1 cellular context compared by ENCODE assay signal in genomic region chr2:226862623-226863022, GRCh38.
TF ChIP-seq lines count a peak whose summit lies in the region.

No MANE protein-coding gene starts in this region.

TF ChIP-seq in GM12878, 131 proteins besides CTCF, POLR2A, EP300 and RAD21 (continued from another document):
- no peak for TF ChIP-seq PRDM15 (CRISPR knock-in tag; IDR thresholded peaks at IDR 0.05)
- TF ChIP-seq YBX1 (IDR thresholded peaks at IDR 0.05) = no peak
- TF ChIP-seq ATF2 (IDR thresholded peaks at IDR 0.05; ENCODE audit: low read length) = peak; percentile 62; the same call in 1 of the 2 replicates
- TF ChIP-seq YY1 (IDR thresholded peaks at IDR 0.05; ENCODE audit: low read depth, low read length) = no peak
- no peak for TF ChIP-seq SUZ12 (IDR thresholded peaks at IDR 0.05; ENCODE audit: unreplicated experiment)
- no peak for TF ChIP-seq ETV6 (conservative IDR thresholded peaks at IDR 0.05 in 1 of 2, IDR thresholded peaks at IDR 0.05 in 1 of 2; ENCODE audit: borderline replicate concordance in 1 of 2, low read depth in 1 of 2)
- no peak for TF ChIP-seq ZNF687 (IDR thresholded peaks at IDR 0.05)
- peak; percentile 56; the same call in 1 of the 2 replicates for TF ChIP-seq FOXM1 (IDR thresholded peaks at IDR 0.05; ENCODE audit: low read depth, low read length)
- no peak for TF ChIP-seq CHD4 (IDR thresholded peaks at IDR 0.05)
- TF ChIP-seq USF2 (IDR thresholded peaks at IDR 0.05; ENCODE audit: borderline replicate concordance, low read depth, low read length) = no peak; the same call in 1 of the 2 replicates
- no peak for TF ChIP-seq RBBP5 (conservative IDR thresholded peaks at IDR 0.05)
- TF ChIP-seq SRF (IDR thresholded peaks at IDR 0.05; ENCODE audit: low read depth in 2 of 2, low read length in 2 of 2) = peak in 1 of 2 experiments; percentile 49; a peak in 1 of 4 replicates
- peak; percentile 39 to 50; a peak in 1 of 4 replicates for TF ChIP-seq IKZF2 (IDR thresholded peaks at IDR 0.05)
- TF ChIP-seq BHLHE40 (IDR thresholded peaks at IDR 0.05; ENCODE audit: borderline replicate concordance in 1 of 2, low read depth in 2 of 2, low read length in 1 of 2) = peak; percentile 61 to 75
- peak; percentile 27; the same call in 1 of the 2 replicates for TF ChIP-seq IKZF1 (conservative IDR thresholded peaks at IDR 0.05)
- TF ChIP-seq USF1 (IDR thresholded peaks at IDR 0.05; ENCODE audit: borderline replicate concordance, extremely low read length, insufficient read depth, low read depth, low read length) = peak; percentile 33
- TF ChIP-seq EED (IDR thresholded peaks at IDR 0.05; ENCODE audit: low read depth) = peak; percentile 60; the same call in 1 of the 2 replicates
- no peak for TF ChIP-seq STAT1 (conservative IDR thresholded peaks at IDR 0.05)
- no peak for TF ChIP-seq ZNF622 (IDR thresholded peaks at IDR 0.05)
- peak; percentile 35; the same call in 1 of the 2 replicates for TF ChIP-seq CREM (IDR thresholded peaks at IDR 0.05; ENCODE audit: low read depth)
- 0 out of 2 replicates have a peak, but pooled peaks have one; percentile 31 for TF ChIP-seq CBFB (IDR thresholded peaks at IDR 0.05; ENCODE audit: low read depth)
- no peak for TF ChIP-seq WRNIP1 (IDR thresholded peaks at IDR 0.05; ENCODE audit: borderline replicate concordance, low read depth, low read length)
- no peak for TF ChIP-seq SPI1 (IDR thresholded peaks at IDR 0.05; ENCODE audit: borderline replicate concordance, insufficient read depth, low read depth, low read length)
- no peak for TF ChIP-seq CUX1 (IDR thresholded peaks at IDR 0.05; ENCODE audit: insufficient replicate concordance, low read depth, low read length)
- TF ChIP-seq ZBTB4 (CRISPR knock-in tag; IDR thresholded peaks at IDR 0.05) = no peak
- TF ChIP-seq TBL1XR1 (IDR thresholded peaks at IDR 0.05; ENCODE audit: low read depth, low read length) = no peak
- TF ChIP-seq BCL11A (IDR thresholded peaks at IDR 0.05; ENCODE audit: low read depth, low read length) = no peak
